Comparison of ENCODE assay signal across 28 cellular contexts in genomic region chr20:62428396-62429160, GRCh38. TPM values are rescaled to one million over a fixed set of nuclear protein-coding genes. Genes with fewer than 3 reads are reported as not detected.
DNase-seq lines count a peak whose midpoint lies in the region; ATAC-seq, FAIRE-seq and TF ChIP-seq lines count a peak whose summit lies in the region.
"Had no signal": no experiment of that assay in that cellular context is flagged by ENCODE, and none has a peak within 500 bp of the region (broad histone marks: within the 10 kb centered on the region; RNA-seq: fewer than 3 reads in every experiment).

No MANE protein-coding gene starts in this region.

- no peaks in the 10 kb centered on the region for H3K9me1 ChIP-seq in K562 (ENCODE audit: control insufficient read depth, insufficient read depth, low read length)

- H3K4me2 ChIP-seq in GM23338, result no peak overlapping the region
- no peak overlapping the region for H3K4me2 ChIP-seq in K562 (ENCODE audit: insufficient read depth, low read length)

- H3K27ac Mint-ChIP-seq in GM23338, result peak overlapping the region; percentile 45
- peak overlapping the region; percentile 67 for H3K27ac Mint-ChIP-seq in nephron progenitor cell
- H3K27ac Mint-ChIP-seq: activated naive CD8-positive, alpha-beta T cell treated with anti-CD3 and anti-CD28 coated beads, Interleukin-2, amount 50 U/mL, for 24 hours; dendritic cell treated with granulocyte-macrophage colony-stimulating factor and Interleukin-4, amounts not matched to agents 40 ng/mL and 50 ng/mL, for 4 days; T-helper 1 cell treated with Interleukin-12 subunit alpha and Interleukin-12 subunit beta and Interleukin-4 antibody, amounts not matched to agents 30 μg/mL and 1 μg/mL, for 36 hours had no signal

- H3K4me3 ChIP-seq in GM23338 (no peak overlapping the region), K562 (no peak overlapping the region), small intestine (ENCODE audit: low read depth in 1 of 2, low read length in 2 of 2) (no peak overlapping the region)
- H3K4me3 ChIP-seq: GM12878, HAP-1, heart left ventricle, upper lobe of right lung had no signal

- H3K27me3 ChIP-seq in GM23338 (ENCODE audit: insufficient read depth) (no peaks in the 10 kb centered on the region), K562 (ENCODE audit: control insufficient read depth in 2 of 2, insufficient read depth in 2 of 2, low read length in 2 of 2) (peaks cover 15 to 81% of the 10 kb centered on the region in 2 experiments; a peak in 4 of 5 replicates), small intestine (ENCODE audit: control insufficient read depth in 2 of 2, insufficient read depth in 2 of 2, low read length in 2 of 2) (no peaks in the 10 kb centered on the region)
- H3K27me3 ChIP-seq: upper lobe of right lung had no signal

- TF ChIP-seq EP300 in K562 (IDR thresholded peaks at IDR 0.05; ENCODE audit: low read length), result no peak

- ATAC-seq in GM23338 (no peak), K562 (no peak), GM19395 (IDR thresholded peaks at IDR 0.05; ENCODE audit: unreplicated experiment) (no peak), HG02571 (IDR thresholded peaks at IDR 0.05; ENCODE audit: unreplicated experiment) (no peak)
- ATAC-seq: activated naive CD8-positive, alpha-beta T cell treated with anti-CD3 and anti-CD28 coated beads, Interleukin-2, amount 50 U/mL, for 24 hours; GM12878; heart left ventricle; left ventricle myocardium superior had no signal

- peaks cover 27% of the 10 kb centered on the region for H3K4me1 ChIP-seq in GM23338 (ENCODE audit: insufficient read depth)
- peaks cover 0 to 53% of the 10 kb centered on the region in 2 experiments; a peak in 2 of 5 replicates for H3K4me1 ChIP-seq in K562 (replicated peaks in 1 of 2; ENCODE audit: control insufficient read depth in 2 of 2, insufficient read depth in 2 of 2, low read length in 2 of 2)
- peaks cover 0 to 3% of the 10 kb centered on the region in 2 donors for H3K4me1 ChIP-seq in small intestine (ENCODE audit: control insufficient read depth in 2 of 2, insufficient read depth in 1 of 2, low read depth in 1 of 2, low read length in 1 of 2)
- H3K4me1 ChIP-seq: HAP-1, upper lobe of right lung had no signal

- H3K9me3 ChIP-seq in K562 (replicated peaks; ENCODE audit: control insufficient read depth, insufficient read depth, low read depth, low read length) (no peaks in the 10 kb centered on the region), small intestine (ENCODE audit: control insufficient read depth, low read depth) (no peaks in the 10 kb centered on the region)
- H3K9me3 ChIP-seq: HAP-1, heart left ventricle, upper lobe of right lung had no signal

- CTCF ChIA-PET in K562 (lab: Yijun Ruan, JAX; ENCODE audit: low intra/inter-chr PET ratio), result no interaction called here

- H3K27me3 Mint-ChIP-seq in GM23338 (ENCODE audit: insufficient read depth, low read depth, poor library complexity), result peaks cover 8% of the 10 kb centered on the region
- peaks cover 18% of the 10 kb centered on the region for H3K27me3 Mint-ChIP-seq in nephron progenitor cell (ENCODE audit: low read depth, poor library complexity)

- H3K9me2 ChIP-seq in GM23338 (ENCODE audit: insufficient read depth), result no peaks in the 10 kb centered on the region

- POLR2A ChIA-PET in K562 (lab: Yijun Ruan, JAX), result no interaction called here

- TF ChIP-seq POLR2A in K562 (conservative IDR thresholded peaks at IDR 0.05), result no peak

- no peaks in the 10 kb centered on the region for H3K79me2 ChIP-seq in GM23338 (replicated peaks; ENCODE audit: insufficient read depth)
- no peaks in the 10 kb centered on the region for H3K79me2 ChIP-seq in K562 (ENCODE audit: control insufficient read depth, insufficient read depth, low read length)

- intact Hi-C loops in K562 (cut with micrococcal nuclease), result no loop called here

- in situ Hi-C loops in K562 (cut with MboI), result no loop called here

- H3K9ac ChIP-seq in K562 (ENCODE audit: insufficient read depth in 1 of 2, low read depth in 2 of 2, low read length in 2 of 2), result peak overlapping the region in 1 of 2 experiments; percentile 48; a peak in 1 of 4 replicates

- no TSS peak for BruUV-seq in K562 (replicated peaks; lab: Mats Ljungman, UMichigan)

- H3K4me1 Mint-ChIP-seq in GM23338 (peaks cover 48% of the 10 kb centered on the region), nephron progenitor cell (peaks cover 65% of the 10 kb centered on the region)
- H3K4me1 Mint-ChIP-seq: activated naive CD8-positive, alpha-beta T cell treated with anti-CD3 and anti-CD28 coated beads, Interleukin-2, amount 50 U/mL, for 24 hours had no signal

- TF ChIP-seq CTCF in 22Rv1 (IDR thresholded peaks at IDR 0.05) (no peak), GM23338 (conservative IDR thresholded peaks at IDR 0.05; ENCODE audit: low read depth in 2 of 2) (no peak), K562 (IDR thresholded peaks at IDR 0.05 in 2 of 3, conservative IDR thresholded peaks at IDR 0.05 in 1 of 3; ENCODE audit: insufficient read depth in 2 of 3, low read depth in 1 of 3, low read length in 3 of 3) (no peak), nephron progenitor cell (IDR thresholded peaks at IDR 0.05) (no peak), GM20000 (IDR thresholded peaks at IDR 0.05; ENCODE audit: extremely low read depth, missing control alignments) (no peak)

- H3K27ac ChIP-seq in 22Rv1, result peak overlapping the region; percentile 89
- no peak overlapping the region for H3K27ac ChIP-seq in GM23338 (ENCODE audit: low read depth)
- H3K27ac ChIP-seq in K562 (ENCODE audit: extremely low read depth, low read depth, low read length), result no peak overlapping the region
- peak overlapping the region in 1 of 2 donors; percentile 78 for H3K27ac ChIP-seq in small intestine (ENCODE audit: low read depth in 1 of 2, low read length in 1 of 2)
- H3K27ac ChIP-seq: heart left ventricle had no signal

- H3K4me3 Mint-ChIP-seq in GM23338 (peak overlapping the region; percentile 16; the same call in 1 of the 3 replicates), nephron progenitor cell (peak overlapping the region; percentile 45)
- H3K4me3 Mint-ChIP-seq: activated naive CD8-positive, alpha-beta T cell treated with anti-CD3 and anti-CD28 coated beads, Interleukin-2, amount 50 U/mL, for 24 hours; dendritic cell treated with granulocyte-macrophage colony-stimulating factor and Interleukin-4, amounts not matched to agents 40 ng/mL and 50 ng/mL, for 4 days; T-helper 1 cell treated with Interleukin-12 subunit alpha and Interleukin-12 subunit beta and Interleukin-4 antibody, amounts not matched to agents 30 μg/mL and 1 μg/mL, for 36 hours had no signal

- no peak for TF ChIP-seq RAD21 in K562 (CRISPR knock-in tag; conservative IDR thresholded peaks at IDR 0.05 in 1 of 2, IDR thresholded peaks at IDR 0.05 in 1 of 2)

- H3F3A ChIP-seq in GM23338 (replicated peaks; ENCODE audit: low read depth), result peaks cover 9% of the 10 kb centered on the region; the same call in 1 of the 2 replicates

- no peak overlapping the region for H2AFZ ChIP-seq in GM23338
- H2AFZ ChIP-seq in K562 (ENCODE audit: low read depth, low read length), result no peak overlapping the region

- H3K36me3 ChIP-seq in GM23338 (ENCODE audit: insufficient read depth) (no peaks in the 10 kb centered on the region), K562 (ENCODE audit: control insufficient read depth, insufficient read depth, low read length) (no peaks in the 10 kb centered on the region), small intestine (ENCODE audit: control insufficient read depth in 2 of 2, insufficient read depth in 2 of 2, low read length in 2 of 2) (no peaks in the 10 kb centered on the region)
- H3K36me3 ChIP-seq: HAP-1, heart left ventricle, upper lobe of right lung had no signal

- H4K20me1 ChIP-seq in GM23338 (replicated peaks; ENCODE audit: insufficient read depth) (no peaks in the 10 kb centered on the region), K562 (replicated peaks; ENCODE audit: control insufficient read depth, insufficient read depth, low read length) (0 out of 2 replicates have a peak, but pooled peaks cover 6% of the 10 kb centered on the region)

- no peaks in the 10 kb centered on the region for H3K9me3 Mint-ChIP-seq in GM23338
- no peaks in the 10 kb centered on the region for H3K9me3 Mint-ChIP-seq in nephron progenitor cell
- H3K9me3 Mint-ChIP-seq: activated naive CD8-positive, alpha-beta T cell treated with anti-CD3 and anti-CD28 coated beads, Interleukin-2, amount 50 U/mL, for 24 hours; dendritic cell treated with granulocyte-macrophage colony-stimulating factor and Interleukin-4, amounts not matched to agents 40 ng/mL and 50 ng/mL, for 4 days; T-helper 1 cell treated with Interleukin-12 subunit alpha and Interleukin-12 subunit beta and Interleukin-4 antibody, amounts not matched to agents 30 μg/mL and 1 μg/mL, for 36 hours had no signal

- DNase-seq in GM23338 (ENCODE audit: low spot score) (no peak), K562 (ENCODE audit: extremely low read depth in 1 of 4, low spot score in 3 of 4) (no peak), nephron progenitor cell (no peak), GM20000 (ENCODE audit: low spot score) (no peak), small intestine (no peak)
- DNase-seq: activated CD4-positive, alpha-beta T cell treated with anti-CD3 and anti-CD28 coated beads, Interleukin-2, amount 50 U/mL, for 1 hour; activated effector memory CD4-positive, alpha-beta T cell treated with Interleukin-2 at 50 U/mL for 16 hours; activated naive CD8-positive, alpha-beta T cell treated with anti-CD3 and anti-CD28 coated beads, Interleukin-2, amount 50 U/mL, for 24 hours; C1 segment of cervical spinal cord; DMS 273 treated with DMSO at 0.1 percent for 48 hours; heart left ventricle; IMR-90; left ventricle myocardium superior; MM.1S; NCI-H187; NCI-H226; retina; stimulated activated CD4-positive, alpha-beta T cell treated with anti-CD3 and anti-CD28 coated beads, Interleukin-12 subunit alpha, Interleukin-12 subunit beta, amount 100 ng/mL, for 4 hours; upper lobe of right lung had no signal

- H3K36me3 Mint-ChIP-seq in GM23338 (ENCODE audit: low read depth) (no peaks in the 10 kb centered on the region), nephron progenitor cell (ENCODE audit: low read depth) (no peaks in the 10 kb centered on the region)

- 6% methylated on average over 22 of the region's 25 CpGs for WGBS in K562 (ENCODE audit: insufficient coverage, low coverage, missing lambda C conversion rate)
- 27 to 37% (median 35%) methylated on average over 25 of the region's 25 CpGs for WGBS in small intestine, 3 donors

- FAIRE-seq in K562 (lab: Jason Lieb, UNC) (no peak), small intestine (lab: Jason Lieb, UNC) (no peak)
- FAIRE-seq: endothelial cell of umbilical vein, GM12878, GM19239 had no signal

RNA-seq across cellular contexts. Expression of gene RBBP8NL, which starts 1.2 kb away (rescaled TPM):
- 0.66 and 1.1 TPM in 2 replicates for total RNA-seq in GM23338 (2014; rRNA removed; shearing (Covaris generic))
- polyA plus RNA-seq in GM23338 (2016; fragmentation: Nextera tagmentation; extraction: Ambion mirVana), result 0.10 and 0.64 TPM in 2 replicates
- total RNA-seq in K562 (2011; cell fraction: chromatin; rRNA removed; ENCODE audit: low replicate concordance), result not detected in 2 replicates
- not detected in 2 replicates for total RNA-seq in K562 (2011; cell fraction: nucleolus; rRNA removed)
- not detected in 2 replicates for total RNA-seq in K562 (2011; cell fraction: nucleoplasm; rRNA removed)
- total RNA-seq in K562 (2014; rRNA removed), result not detected in 2 replicates
- not detected in 2 replicates for total RNA-seq in K562 (2014; rRNA removed; fragmentation: Illumina TruSeq; extraction: Trizol)
- total RNA-seq in K562 (2015; rRNA removed; fragmentation: Illumina TruSeq; extraction: Trizol), result not detected in 2 replicates
- total RNA-seq in K562 (2021), result not detected in 2 replicates
- not detected in 2 replicates for polyA plus RNA-seq in K562 (2011; rRNA removed)
- 0.04 TPM in 1 of 2 replicates, not detected in the other for polyA plus RNA-seq in K562 (2011; cell fraction: cytosol; rRNA removed)
- 0.09 TPM in 1 of 2 replicates, not detected in the other for polyA plus RNA-seq in K562 (2011; cell fraction: nucleus; rRNA removed)
- polyA plus RNA-seq in K562 (2012), result not detected in 2 replicates
- not detected in 2 replicates for polyA plus RNA-seq in K562 (2014; fragmentation: Illumina TruSeq; extraction: Trizol)
- polyA plus RNA-seq in K562 (2014; fragmentation: Nextera tagmentation; extraction: Ambion mirVana), result not detected
- not detected in 2 replicates for polyA plus RNA-seq in K562 (2014; rRNA removed)
- not detected in 2 replicates for polyA minus RNA-seq in K562 (2011; rRNA and poly(A)+ RNA removed)
- polyA minus RNA-seq in K562 (2011; cell fraction: cytosol; rRNA and poly(A)+ RNA removed), result not detected in 2 replicates
- not detected in 2 replicates for polyA minus RNA-seq in K562 (2011; cell fraction: nucleus; rRNA and poly(A)+ RNA removed)
- polyA plus RNA-seq in small intestine, result 10 to 100 TPM in 2 of 3 donors, 1 to 10 TPM in 1; 8.0 to 28.0 (median 14.9) TPM
- total RNA-seq: endothelial cell of umbilical vein, GM12878, heart left ventricle, IMR-90, left ventricle myocardium superior had no signal
- polyA plus RNA-seq: endothelial cell of umbilical vein, GM12878, heart left ventricle, IMR-90 had no signal

RNA-seq across cellular contexts. Expression of gene CABLES2, which starts 21.5 kb away (rescaled TPM):
- total RNA-seq in GM23338 (2014; rRNA removed; shearing (Covaris generic)), result 12.6 and 12.7 TPM in 2 replicates
- 4.3 and 5.1 TPM in 2 replicates for polyA plus RNA-seq in GM23338 (2016; fragmentation: Nextera tagmentation; extraction: Ambion mirVana)
- total RNA-seq in K562 (2011; cell fraction: chromatin; rRNA removed; ENCODE audit: low replicate concordance), result 3.6 and 7.1 TPM in 2 replicates
- 3.0 and 3.3 TPM in 2 replicates for total RNA-seq in K562 (2011; cell fraction: nucleolus; rRNA removed)
- 2.5 and 3.0 TPM in 2 replicates for total RNA-seq in K562 (2011; cell fraction: nucleoplasm; rRNA removed)
- 1.2 and 2.0 TPM in 2 replicates for total RNA-seq in K562 (2014; rRNA removed)
- total RNA-seq in K562 (2014; rRNA removed; fragmentation: Illumina TruSeq; extraction: Trizol), result 0.93 and 1.3 TPM in 2 replicates
- total RNA-seq in K562 (2015; rRNA removed; fragmentation: Illumina TruSeq; extraction: Trizol), result 1.4 and 1.6 TPM in 2 replicates
- total RNA-seq in K562 (2021), result 3.7 and 4.2 TPM in 2 replicates
- 2.2 and 2.5 TPM in 2 replicates for polyA plus RNA-seq in K562 (2011; rRNA removed)
- polyA plus RNA-seq in K562 (2011; cell fraction: cytosol; rRNA removed), result 2.6 and 3.8 TPM in 2 replicates
- 5.3 and 9.0 TPM in 2 replicates for polyA plus RNA-seq in K562 (2011; cell fraction: nucleus; rRNA removed)
- polyA plus RNA-seq in K562 (2012), result 3.9 and 7.7 TPM in 2 replicates
- 2.7 and 3.2 TPM in 2 replicates for polyA plus RNA-seq in K562 (2014; fragmentation: Illumina TruSeq; extraction: Trizol)
- under 1 TPM; 0.46 to 0.72 TPM for polyA plus RNA-seq in K562 (2014; fragmentation: Nextera tagmentation; extraction: Ambion mirVana)
- polyA plus RNA-seq in K562 (2014; rRNA removed), result 2.1 and 2.2 TPM in 2 replicates
- 1.1 and 1.7 TPM in 2 replicates for polyA minus RNA-seq in K562 (2011; rRNA and poly(A)+ RNA removed)
- polyA minus RNA-seq in K562 (2011; cell fraction: cytosol; rRNA and poly(A)+ RNA removed), result 5.1 and 5.4 TPM in 2 replicates
- 1.6 and 1.7 TPM in 2 replicates for polyA minus RNA-seq in K562 (2011; cell fraction: nucleus; rRNA and poly(A)+ RNA removed)
- polyA plus RNA-seq in small intestine, result 1 to 10 TPM; 1.3 to 4.7 (median 2.4) TPM

RNA-seq across cellular contexts. Expression of gene RPS21, which starts 41.7 kb away (rescaled TPM):
- 759 and 964 TPM in 2 replicates for total RNA-seq in GM23338 (2014; rRNA removed; shearing (Covaris generic))
- polyA plus RNA-seq in GM23338 (2016; fragmentation: Nextera tagmentation; extraction: Ambion mirVana) (2,298 and 2,471 TPM in 2 replicates), K562 (2011; rRNA removed) (5,647 and 7,256 TPM in 2 replicates), K562 (2014; fragmentation: Illumina TruSeq; extraction: Trizol) (1,908 and 2,386 TPM in 2 replicates), K562 (2014; fragmentation: Nextera tagmentation; extraction: Ambion mirVana) (1,000 to 10,000 TPM; 3,588 to 3,968 TPM), K562 (2014; rRNA removed) (3,958 and 4,439 TPM in 2 replicates), small intestine (1,000 to 10,000 TPM; 2,545 to 8,814 (median 4,142) TPM)
- total RNA-seq in K562 (2011; cell fraction: chromatin; rRNA removed; ENCODE audit: low replicate concordance), result 256 and 439 TPM in 2 replicates
- total RNA-seq in K562 (2011; cell fraction: nucleolus; rRNA removed), result 1,390 and 1,394 TPM in 2 replicates
- total RNA-seq in K562 (2011; cell fraction: nucleoplasm; rRNA removed), result 1,168 and 2,200 TPM in 2 replicates
- total RNA-seq in K562 (2014; rRNA removed) (1,801 and 2,504 TPM in 2 replicates), K562 (2014; rRNA removed; fragmentation: Illumina TruSeq; extraction: Trizol) (1,196 and 1,380 TPM in 2 replicates), K562 (2015; rRNA removed; fragmentation: Illumina TruSeq; extraction: Trizol) (1,567 and 1,716 TPM in 2 replicates), K562 (2021) (3,091 and 3,491 TPM in 2 replicates)
- 8,200 and 10,658 TPM in 2 replicates for polyA plus RNA-seq in K562 (2011; cell fraction: cytosol; rRNA removed)
- polyA plus RNA-seq in K562 (2011; cell fraction: nucleus; rRNA removed), result 3,206 and 5,803 TPM in 2 replicates
- polyA plus RNA-seq in K562 (2012), result 4,519 and 5,994 TPM in 2 replicates
- polyA minus RNA-seq in K562 (2011; rRNA and poly(A)+ RNA removed), result 1,429 and 1,744 TPM in 2 replicates
- polyA minus RNA-seq in K562 (2011; cell fraction: cytosol; rRNA and poly(A)+ RNA removed), result 755 and 891 TPM in 2 replicates
- polyA minus RNA-seq in K562 (2011; cell fraction: nucleus; rRNA and poly(A)+ RNA removed), result 430 and 792 TPM in 2 replicates

RNA-seq across cellular contexts. Expression of gene GATA5, which starts 47.2 kb away (rescaled TPM):
- total RNA-seq in GM23338 (2014; rRNA removed; shearing (Covaris generic)), result 0.73 and 1.2 TPM in 2 replicates
- 0.31 and 0.60 TPM in 2 replicates for polyA plus RNA-seq in GM23338 (2016; fragmentation: Nextera tagmentation; extraction: Ambion mirVana)
- 0.40 and 1.3 TPM in 2 replicates for total RNA-seq in K562 (2011; cell fraction: chromatin; rRNA removed; ENCODE audit: low replicate concordance)
- total RNA-seq in K562 (2011; cell fraction: nucleolus; rRNA removed), result 0.66 and 0.67 TPM in 2 replicates
- total RNA-seq in K562 (2011; cell fraction: nucleoplasm; rRNA removed), result 0.29 and 0.46 TPM in 2 replicates
- total RNA-seq in K562 (2014; rRNA removed), result 0.18 and 0.45 TPM in 2 replicates
- total RNA-seq in K562 (2014; rRNA removed; fragmentation: Illumina TruSeq; extraction: Trizol), result 0.06 TPM in 1 of 2 replicates, not detected in the other
- total RNA-seq in K562 (2015; rRNA removed; fragmentation: Illumina TruSeq; extraction: Trizol), result 0.08 and 0.22 TPM in 2 replicates
- 0.49 TPM in 2 replicates for total RNA-seq in K562 (2021)
- polyA plus RNA-seq in K562 (2011; rRNA removed), result 0.57 and 0.68 TPM in 2 replicates
- polyA plus RNA-seq in K562 (2011; cell fraction: cytosol; rRNA removed), result 0.68 and 2.4 TPM in 2 replicates
- 1.4 and 2.7 TPM in 2 replicates for polyA plus RNA-seq in K562 (2011; cell fraction: nucleus; rRNA removed)
- polyA plus RNA-seq in K562 (2012), result 0.43 and 0.44 TPM in 2 replicates
- 0.09 and 0.11 TPM in 2 replicates for polyA plus RNA-seq in K562 (2014; fragmentation: Illumina TruSeq; extraction: Trizol)
- polyA plus RNA-seq in K562 (2014; fragmentation: Nextera tagmentation; extraction: Ambion mirVana), result not detected
- polyA plus RNA-seq in K562 (2014; rRNA removed), result 0.16 and 0.34 TPM in 2 replicates
- polyA minus RNA-seq in K562 (2011; rRNA and poly(A)+ RNA removed), result 0.12 and 0.39 TPM in 2 replicates
- polyA minus RNA-seq in K562 (2011; cell fraction: cytosol; rRNA and poly(A)+ RNA removed), result 0.86 and 1.5 TPM in 2 replicates
- polyA minus RNA-seq in K562 (2011; cell fraction: nucleus; rRNA and poly(A)+ RNA removed), result 0.67 TPM in 2 replicates
- 10 to 100 TPM; 11.9 to 35.1 (median 34.2) TPM for polyA plus RNA-seq in small intestine
- total RNA-seq: endothelial cell of umbilical vein, GM12878, IMR-90 had no signal
- polyA plus RNA-seq: endothelial cell of umbilical vein, GM12878, IMR-90 had no signal
